Comparison of ENCODE assay signal across 1 cellular context in genomic region chr14:102318781-102319276, GRCh38.
TF ChIP-seq lines count a peak whose summit lies in the region.

No MANE protein-coding gene starts in this region.

TF ChIP-seq in HCT116, 20 proteins besides CTCF, POLR2A, EP300 and RAD21 (continued from another document):
- no peak for TF ChIP-seq SRF (IDR thresholded peaks at IDR 0.05; ENCODE audit: low read depth)
- no peak for TF ChIP-seq ATF3 (IDR thresholded peaks at IDR 0.05)
- TF ChIP-seq, protein P1, sequence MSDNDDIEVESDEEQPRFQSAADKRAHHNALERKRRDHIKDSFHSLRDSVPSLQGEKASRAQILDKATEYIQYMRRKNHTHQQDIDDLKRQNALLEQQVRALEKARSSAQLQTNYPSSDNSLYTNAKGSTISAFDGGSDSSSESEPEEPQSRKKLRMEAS (IDR thresholded peaks at IDR 0.05), result no peak
- TF ChIP-seq SIN3A (IDR thresholded peaks at IDR 0.05; ENCODE audit: low read depth), result no peak
- no peak for TF ChIP-seq ELF1 (IDR thresholded peaks at IDR 0.05; ENCODE audit: borderline replicate concordance, low read depth)
- no peak for TF ChIP-seq JUND (IDR thresholded peaks at IDR 0.05)
- TF ChIP-seq FOSL1 (IDR thresholded peaks at IDR 0.05; ENCODE audit: low read depth), result no peak
- TF ChIP-seq EGR1 (IDR thresholded peaks at IDR 0.05; ENCODE audit: low read depth), result no peak
- TF ChIP-seq POLR2AphosphoS5 (IDR thresholded peaks at IDR 0.05; ENCODE audit: low read depth, low read length), result no peak
